Comparison of ENCODE assay signal across 36 cellular contexts in genomic region chr11:120314861-120315260, GRCh38.
"Had no signal": no experiment of that assay in that cellular context is flagged by ENCODE, and none has a peak within 500 bp of the region (broad histone marks: within the 10 kb centered on the region; RNA-seq: fewer than 3 reads in every experiment).

No MANE protein-coding gene starts in this region.

- H3K4me2 ChIP-seq: KMS-11 had no signal

- H3K4me3 Mint-ChIP-seq: activated B cell treated with CpG ODN at 0.5 μM for 24 hours; activated CD4-positive, alpha-beta memory T cell treated with anti-CD3 and anti-CD28 coated beads for 36 hours; activated naive CD4-positive, alpha-beta T cell treated with anti-CD3 and anti-CD28 coated beads for 36 hours; activated T-cell treated with anti-CD3 and anti-CD28 coated beads, Interleukin-2, amount 50 U/mL, for 4 hours; activated T-helper 1 cell treated with anti-CD3 and anti-CD28 coated beads, Interleukin-12 subunit alpha, Interleukin-12 subunit beta, Interleukin-2, Interleukin-4 antibody, amounts not matched to agents 30 ng/mL and 10 ng/mL and 1 ng/mL, durations not matched to agents 14 hours and 24 hours and 36 hours had no signal

- H3K9ac ChIP-seq: KMS-11 had no signal

- H3K27ac ChIP-seq: adrenal gland, body of pancreas, KMS-11, Peyer's patch, VCaP had no signal

- H3K9me3 Mint-ChIP-seq: activated B cell treated with CpG ODN at 0.5 μM for 24 hours; activated CD4-positive, alpha-beta memory T cell treated with anti-CD3 and anti-CD28 coated beads for 36 hours; activated naive CD4-positive, alpha-beta T cell treated with anti-CD3 and anti-CD28 coated beads for 36 hours; activated naive CD4-positive, alpha-beta T cell treated with anti-CD3 and anti-CD28 coated beads, Interleukin-2, amount 50 U/mL, for 72 hours; activated T-cell treated with anti-CD3 and anti-CD28 coated beads, Interleukin-2, amount 50 U/mL, for 4 hours; activated T-helper 1 cell treated with anti-CD3 and anti-CD28 coated beads, Interleukin-12 subunit alpha, Interleukin-12 subunit beta, Interleukin-2, Interleukin-4 antibody, amounts not matched to agents 30 ng/mL and 10 ng/mL and 1 ng/mL, durations not matched to agents 14 hours and 24 hours and 36 hours had no signal

- DNase-seq: activated B cell treated with CpG ODN at 0.5 μM for 24 hours; activated CD4-positive, alpha-beta memory T cell treated with anti-CD3 and anti-CD28 coated beads for 36 hours; activated CD4-positive, alpha-beta T cell treated with anti-CD3 and anti-CD28 coated beads for 4 hours; activated CD4-positive, alpha-beta T cell treated with anti-CD3 and anti-CD28 coated beads, Interleukin-2, amount 50 U/mL, for 1 hour; activated CD4-positive, CD25-positive, alpha-beta regulatory T cell treated with anti-CD3 and anti-CD28 coated beads, Interleukin-2, amount 50 U/mL, for 72 hours; activated CD8-positive, alpha-beta memory T cell treated with anti-CD3 and anti-CD28 coated beads, Interleukin-2, amount 50 U/mL, for 4 hours; activated gamma-delta T cell treated with Interleukin-2 at 50 U/mL for 16 hours; activated naive CD4-positive, alpha-beta T cell treated with anti-CD3 and anti-CD28 coated beads for 36 hours; activated T-cell treated with anti-CD3 and anti-CD28 coated beads for 4 hours; activated T-cell treated with anti-CD3 and anti-CD28 coated beads, Interleukin-2, amount 50 U/mL, for 4 hours; body of pancreas; caudate nucleus; cerebellar nuclear complex; NCI-H1092 treated with DMSO at 0.1 percent for 48 hours; NCI-H1417 treated with DMSO at 0.1 percent for 48 hours; NCI-H187 treated with DMSO at 0.1 percent for 48 hours; NCI-H2081; NCI-H2171 treated with DMSO at 0.1 percent for 48 hours; NCI-H2227 treated with DMSO at 0.1 percent for 48 hours; NCI-H446 treated with DMSO at 0.1 percent for 48 hours; NCI-H524; NK-92 treated with Interleukin-12 subunit alpha and Interleukin-12 subunit beta, amount 100 ng/mL, for 24 hours; PC-3; Peyer's patch; RPMI8226; SIG-M5; SW 1271; T-helper 1 cell; T-helper 2 cell; T-helper 9 cell had no signal

- H3K36me3 ChIP-seq: adrenal gland, breast epithelium, Peyer's patch had no signal

- H3K4me1 Mint-ChIP-seq: activated B cell treated with CpG ODN at 0.5 μM for 24 hours had no signal

- H3K36me3 Mint-ChIP-seq: activated CD4-positive, alpha-beta memory T cell treated with anti-CD3 and anti-CD28 coated beads for 36 hours; activated naive CD4-positive, alpha-beta T cell treated with anti-CD3 and anti-CD28 coated beads, Interleukin-2, amount 50 U/mL, for 72 hours had no signal

- H3K27ac Mint-ChIP-seq: activated B cell treated with CpG ODN at 0.5 μM for 24 hours; activated CD4-positive, alpha-beta memory T cell treated with anti-CD3 and anti-CD28 coated beads for 36 hours; activated naive CD4-positive, alpha-beta T cell treated with anti-CD3 and anti-CD28 coated beads for 36 hours; activated naive CD4-positive, alpha-beta T cell treated with anti-CD3 and anti-CD28 coated beads, Interleukin-2, amount 50 U/mL, for 72 hours; activated T-helper 1 cell treated with anti-CD3 and anti-CD28 coated beads, Interleukin-12 subunit alpha, Interleukin-12 subunit beta, Interleukin-2, Interleukin-4 antibody, amounts not matched to agents 30 ng/mL and 10 ng/mL and 1 ng/mL, durations not matched to agents 14 hours and 24 hours and 36 hours had no signal

- H3K27me3 ChIP-seq: adrenal gland, body of pancreas, breast epithelium, Peyer's patch had no signal

- H3K9me3 ChIP-seq: adrenal gland, body of pancreas, breast epithelium, Peyer's patch had no signal

- ATAC-seq: activated naive CD4-positive, alpha-beta T cell treated with anti-CD3 and anti-CD28 coated beads, Interleukin-2, amount 50 U/mL, for 72 hours; activated T-cell treated with anti-CD3 and anti-CD28 coated beads, Interleukin-2, amount 50 U/mL, for 4 hours; body of pancreas; PC-3 had no signal

- H3K4me3 ChIP-seq: adrenal gland, body of pancreas, breast epithelium, Peyer's patch had no signal
